In the genomic region with DNA sequence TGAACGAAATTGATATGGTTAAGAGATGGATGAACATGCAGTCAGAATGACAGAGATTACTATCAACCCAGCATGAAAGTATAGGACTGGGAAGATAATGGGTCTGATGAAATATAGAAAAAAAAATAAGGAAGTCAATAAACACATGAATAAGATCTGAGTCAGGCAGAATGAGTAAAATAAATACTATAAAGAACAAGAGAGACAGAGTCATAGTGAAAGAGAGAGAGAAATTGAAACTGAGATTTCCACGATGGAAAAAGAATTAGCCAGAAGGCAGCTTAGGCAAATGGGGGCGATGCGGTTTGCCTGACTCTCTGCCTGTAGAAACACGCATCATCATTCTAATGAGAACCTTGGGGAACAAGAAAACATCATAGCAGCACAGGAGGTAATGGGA, we compare ENCODE assay signal across 10 cellular contexts. TPM values are rescaled to one million over a fixed set of nuclear protein-coding genes. Genes with fewer than 3 reads are reported as not detected.
A peak's percentile ranks its signal among the peaks of the same experiment; 100 is the strongest.
DNase-seq lines count a peak whose midpoint lies in the region; ATAC-seq and FAIRE-seq lines count a peak whose summit lies in the region.
"Had no signal": no experiment of that assay in that cellular context is flagged by ENCODE, and none has a peak within 500 bp of the region (broad histone marks: within the 10 kb centered on the region; RNA-seq: fewer than 3 reads in every experiment).

No MANE protein-coding gene starts in this region.

- no peak overlapping the region for H3K4me3 ChIP-seq in H7 (ENCODE audit: insufficient read depth, low read depth, low read length)
- H3K4me3 ChIP-seq: cardiac muscle cell had no signal

- H3K36me3 ChIP-seq in H7 (replicated peaks; ENCODE audit: control insufficient read depth, insufficient read depth, low read length): no peaks in the 10 kb centered on the region
- H3K36me3 ChIP-seq: cardiac muscle cell had no signal

- peak; percentile 83 for ATAC-seq in GM18499 (IDR thresholded peaks at IDR 0.05; ENCODE audit: insufficient read depth, unreplicated experiment)
- peak; percentile 90 for ATAC-seq in GM21528 (IDR thresholded peaks at IDR 0.05; ENCODE audit: low FRiP score, unreplicated experiment)
- ATAC-seq in HG03469 (IDR thresholded peaks at IDR 0.05; ENCODE audit: unreplicated experiment): peak; percentile 91

- FAIRE-seq in frontal cortex (lab: Jason Lieb, UNC): no peak

- H3K27me3 ChIP-seq in H7 (ENCODE audit: control insufficient read depth, insufficient read depth, low read length): no peaks in the 10 kb centered on the region
- H3K27me3 ChIP-seq: cardiac muscle cell had no signal

- peak; percentile 56 for DNase-seq in dedifferentiated amniotic fluid mesenchymal stem cell (ENCODE audit: extremely low spot score)
- no peak for DNase-seq in NCI-H446 treated with DMSO at 0.1 percent for 48 hours (lab: John Stamatoyannopoulos, UW)
- DNase-seq in hippocampal formation (lab: John Stamatoyannopoulos, UW): no peak
- no peak for DNase-seq in H7
- DNase-seq in frontal cortex (ENCODE audit: low spot score in 2 of 2): no peak
- DNase-seq: RPMI8226 had no signal

RNA-seq across cellular contexts. Expression of a gene that starts 26.6 kb away (rescaled TPM):
- total RNA-seq in H7 (2014; rRNA removed; shearing (Covaris generic)): 0.90 and 1.6 TPM in 2 replicates
- total RNA-seq in frontal cortex: 3.7 TPM
